Comparison of ENCODE assay signal across 1 cellular context in the genomic region with DNA sequence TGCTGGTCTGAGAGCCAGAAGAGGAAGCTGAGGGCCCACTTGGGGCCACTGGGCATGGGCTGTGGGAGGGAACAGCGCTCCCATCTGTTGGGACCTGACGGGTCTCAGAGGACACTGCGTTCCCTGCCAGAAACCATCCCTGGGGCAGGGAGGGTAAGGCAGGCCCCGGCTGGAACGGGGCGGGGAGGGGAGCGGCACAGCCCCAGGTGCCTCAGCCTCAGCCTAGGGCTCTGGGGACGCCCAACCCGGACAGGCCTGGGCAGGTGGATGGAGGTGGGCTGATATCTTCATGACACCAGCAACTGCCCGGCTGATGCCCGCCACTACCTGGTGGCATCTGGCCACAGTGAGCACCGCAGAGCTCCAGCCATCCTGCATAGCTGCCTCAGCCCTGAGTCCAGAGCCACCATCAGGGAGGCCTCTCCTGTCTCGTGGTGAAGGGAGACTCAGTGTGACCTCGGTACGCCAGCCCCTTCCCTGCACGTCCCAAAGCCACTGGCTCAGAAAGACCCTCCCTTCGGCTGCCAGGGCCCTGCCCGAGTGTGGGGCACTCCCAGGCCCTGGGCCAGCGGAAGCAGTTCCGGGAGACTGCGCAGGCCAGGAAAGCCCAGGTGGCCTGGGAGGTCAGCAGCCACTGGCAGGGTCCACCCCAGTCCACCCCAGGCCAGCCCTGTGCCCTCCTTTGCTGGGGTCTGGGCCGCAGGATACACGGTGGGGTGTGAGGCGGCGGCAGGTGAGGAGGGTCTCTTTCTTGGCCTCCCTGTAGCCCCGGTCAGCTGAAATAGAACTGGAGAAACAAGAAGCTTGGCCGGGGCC.
TF ChIP-seq lines count a peak whose summit lies in the region.

No MANE protein-coding gene starts in this region.

TF ChIP-seq in H1, 55 proteins besides CTCF, POLR2A, EP300 and RAD21:
- TF ChIP-seq POU5F1 (IDR thresholded peaks at IDR 0.05; ENCODE audit: low read depth, low read length) (no peak), SUZ12 (IDR thresholded peaks at IDR 0.05; ENCODE audit: low read length) (no peak), EZH2 (IDR thresholded peaks at IDR 0.05; ENCODE audit: low read depth, low read length, severe bottlenecking) (no peak)
- TF ChIP-seq, protein P1, sequence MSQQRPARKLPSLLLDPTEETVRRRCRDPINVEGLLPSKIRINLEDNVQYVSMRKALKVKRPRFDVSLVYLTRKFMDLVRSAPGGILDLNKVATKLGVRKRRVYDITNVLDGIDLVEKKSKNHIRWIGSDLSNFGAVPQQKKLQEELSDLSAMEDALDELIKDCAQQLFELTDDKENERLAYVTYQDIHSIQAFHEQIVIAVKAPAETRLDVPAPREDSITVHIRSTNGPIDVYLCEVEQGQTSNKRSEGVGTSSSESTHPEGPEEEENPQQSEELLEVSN (IDR thresholded peaks at IDR 0.05): no peak
